Comparison of ENCODE assay signal across 21 cellular contexts in genomic region chr1:186950547-186950946, GRCh38.
A peak's percentile ranks its signal among the peaks of the same experiment; 100 is the strongest.
DNase-seq lines count a peak whose midpoint lies in the region; ATAC-seq, FAIRE-seq and TF ChIP-seq lines count a peak whose summit lies in the region.
"Had no signal": no experiment of that assay in that cellular context is flagged by ENCODE, and none has a peak within 500 bp of the region (broad histone marks: within the 10 kb centered on the region; RNA-seq: fewer than 3 reads in every experiment).

No MANE protein-coding gene starts in this region.

- H3K27me3 Mint-ChIP-seq in osteocyte (ENCODE audit: unreplicated experiment), result no peaks in the 10 kb centered on the region
- H3K27me3 Mint-ChIP-seq: B cell had no signal

- no peaks in the 10 kb centered on the region for H3K36me3 ChIP-seq in bronchial epithelial cell (ENCODE audit: control insufficient read depth, insufficient read depth, low read length)
- H3K36me3 ChIP-seq: SJSA1 had no signal

- no peak for ATAC-seq in GM21737 (IDR thresholded peaks at IDR 0.05; ENCODE audit: unreplicated experiment)
- ATAC-seq: body of pancreas, K562, mucosa of descending colon had no signal

- H3K27ac Mint-ChIP-seq in osteocyte (ENCODE audit: unreplicated experiment), result no peak overlapping the region
- H3K27ac Mint-ChIP-seq: B cell had no signal

- no peaks in the 10 kb centered on the region for H3K9me3 Mint-ChIP-seq in osteocyte (ENCODE audit: unreplicated experiment)

- no peak for FAIRE-seq in bronchial epithelial cell (lab: Jason Lieb, UNC)
- FAIRE-seq: K562 had no signal

- H3K4me1 Mint-ChIP-seq in osteocyte (ENCODE audit: unreplicated experiment), result no peaks in the 10 kb centered on the region
- H3K4me1 Mint-ChIP-seq: B cell had no signal

- TF ChIP-seq CTCF in bronchial epithelial cell (IDR thresholded peaks at IDR 0.05; ENCODE audit: insufficient read depth, low read length, severe bottlenecking), result no peak
- TF ChIP-seq CTCF in osteocyte (IDR thresholded peaks at IDR 0.05), result no peak

- no peaks in the 10 kb centered on the region for H3K27me3 ChIP-seq in bronchial epithelial cell (ENCODE audit: control insufficient read depth, insufficient read depth, low read length)
- H3K27me3 ChIP-seq: body of pancreas, SJSA1, suprapubic skin had no signal

- H3K4me3 ChIP-seq in bronchial epithelial cell (ENCODE audit: low read depth, low read length), result no peak overlapping the region
- H3K4me3 ChIP-seq: body of pancreas, K562, mucosa of descending colon, SJSA1, suprapubic skin had no signal

- no peaks in the 10 kb centered on the region for H3K36me3 Mint-ChIP-seq in osteocyte (ENCODE audit: unreplicated experiment)

- no peak overlapping the region for H3K4me3 Mint-ChIP-seq in osteocyte (ENCODE audit: unreplicated experiment)
- H3K4me3 Mint-ChIP-seq: B cell had no signal

- DNase-seq in ELR (ENCODE audit: low read depth) (peak; percentile 89), NCI-H226 (peak; percentile 85), bronchial epithelial cell (ENCODE audit: low read depth) (peak; percentile 91), kidney glomerular epithelial cell (lab: John Stamatoyannopoulos, UW) (peak; percentile 82), osteocyte (ENCODE audit: extremely low spot score, unreplicated experiment) (no peak), NCI-H774 (lab: John Stamatoyannopoulos, UW) (no peak)
- DNase-seq: activated CD4-positive, alpha-beta T cell treated with anti-CD3 and anti-CD28 coated beads for 1 hour; activated naive CD4-positive, alpha-beta T cell; body of pancreas; DMS 273 treated with DMSO at 0.1 percent for 48 hours; hypothalamus; mucosa of descending colon; NCI-H1092; stimulated activated CD4-positive, alpha-beta T cell treated with anti-CD3 and anti-CD28 coated beads, Interleukin-4, amount 100 ng/mL, for 1 hour; stimulated activated CD8-positive, alpha-beta memory T cell treated with anti-CD3 and anti-CD28 coated beads, Interleukin-4, amount 100 ng/mL, for 48 hours; T-helper 9 cell had no signal

Comparison
In these comparisons a context has a peak if more than half of its experiments do, and no peak if none do; other contexts are left out.
1. DNase-seq: peak in ELR (single experiment), NCI-H226 (single experiment), bronchial epithelial cell (single experiment) and kidney glomerular epithelial cell (single experiment); none in osteocyte (single experiment) and NCI-H774 (single experiment).